Comparison of ENCODE assay signal across 8 cellular contexts in the genomic region with DNA sequence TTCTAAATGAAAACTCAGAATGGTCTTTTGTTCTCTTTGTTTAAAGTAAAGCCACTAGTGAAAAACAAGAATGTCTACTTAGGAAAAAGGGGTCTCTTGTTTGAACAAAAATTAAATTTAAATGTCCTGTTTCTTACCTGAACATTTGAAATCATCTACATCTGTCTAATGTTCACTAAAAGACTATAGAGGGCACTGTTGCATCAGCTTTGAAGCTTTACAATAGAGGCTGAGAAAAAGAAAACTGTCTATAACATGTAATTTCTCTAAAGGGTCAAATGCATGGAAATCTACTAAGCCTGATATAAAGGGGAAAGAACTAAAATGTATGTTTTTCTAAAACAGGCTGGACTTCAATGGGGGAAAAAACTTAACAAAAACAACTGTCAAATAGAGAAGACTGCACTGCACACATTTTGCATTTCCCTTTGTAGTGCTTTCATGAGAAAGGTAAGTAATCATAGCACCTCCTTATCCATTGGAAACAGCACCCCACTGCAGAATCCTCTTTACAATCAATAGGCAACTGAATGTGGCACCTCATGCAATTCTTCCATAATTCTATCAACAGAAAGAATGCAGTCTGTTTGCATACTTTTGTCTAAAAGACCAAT. TPM values are rescaled to one million over a fixed set of nuclear protein-coding genes. Genes with fewer than 3 reads are reported as not detected.
DNase-seq lines count a peak whose midpoint lies in the region; ATAC-seq, FAIRE-seq and TF ChIP-seq lines count a peak whose summit lies in the region.

No MANE protein-coding gene starts in this region.

- POLR2A ChIA-PET in PC-9 (lab: Charles Lee; ENCODE audit: unreplicated experiment) = no interaction called here

- no peaks in the 10 kb centered on the region for H3K36me3 ChIP-seq in PC-9 (ENCODE audit: low read depth)
- H3K36me3 ChIP-seq in neural cell (ENCODE audit: insufficient read depth, low read length) = no peaks in the 10 kb centered on the region

- CTCF ChIA-PET in PC-9 (lab: Charles Lee) = interaction anchor here (1.0 to 1.2 kb wide), 2 partner anchors 230 to 232 kb away, joined by 3 to 8 read pairs; no protein-coding TSS in a partner anchor

- TF ChIP-seq RAD21 in neural cell (conservative IDR thresholded peaks at IDR 0.05) = peak; percentile 94

- no peak overlapping the region for H3K27ac ChIP-seq in C4-2B
- H3K27ac ChIP-seq in PC-9 = no peak overlapping the region
- peak overlapping the region; percentile 14 for H3K27ac ChIP-seq in neural cell (ENCODE audit: low read length)

- H3K4me1 ChIP-seq in PC-9 (replicated peaks; ENCODE audit: insufficient read depth) = no peaks in the 10 kb centered on the region

- H3K27me3 ChIP-seq in PC-9 (ENCODE audit: insufficient read depth, low read depth) = no peaks in the 10 kb centered on the region
- no peaks in the 10 kb centered on the region for H3K27me3 ChIP-seq in neural cell (ENCODE audit: insufficient read depth, low read depth, low read length)

- H3K79me2 ChIP-seq in PC-9 (ENCODE audit: low read depth) = no peaks in the 10 kb centered on the region
- peaks cover 6% of the 10 kb centered on the region for H3K79me2 ChIP-seq in neural cell (replicated peaks; ENCODE audit: insufficient read depth, low read length)

- no peaks in the 10 kb centered on the region for H3F3A ChIP-seq in PC-9 (ENCODE audit: insufficient read depth, low read depth)
- H3F3A ChIP-seq in neural cell (ENCODE audit: insufficient read depth, low read length, poor library complexity, severe bottlenecking) = no peaks in the 10 kb centered on the region

- TF ChIP-seq CTCF in C4-2B (conservative IDR thresholded peaks at IDR 0.05) (peak; percentile 75), PC-9 (conservative IDR thresholded peaks at IDR 0.05) (peak; percentile 70), epithelial cell of proximal tubule (conservative IDR thresholded peaks at IDR 0.05; ENCODE audit: low read depth, low read length) (peak; percentile 71), neural cell (IDR thresholded peaks at IDR 0.05; ENCODE audit: poor library complexity, severe bottlenecking) (peak; percentile 88)

- H3K4me2 ChIP-seq in PC-9 = no peak overlapping the region
- no peak overlapping the region for H3K4me2 ChIP-seq in neural cell (ENCODE audit: low read length)

- DNase-seq in HTR-8/SVneo (ENCODE audit: insufficient read length, low spot score) = peak; percentile 7
- DNase-seq in PC-9 = no peak
- DNase-seq in epithelial cell of proximal tubule (ENCODE audit: low read depth) = no peak
- no peak for DNase-seq in AG08396 (ENCODE audit: low spot score)
- no peak for DNase-seq in activated naive CD4-positive, alpha-beta T cell (lab: John Stamatoyannopoulos, UW)

- BruUV-seq in PC-9 (replicated peaks; lab: Mats Ljungman, UMichigan) = no TSS peak

- H4K20me1 ChIP-seq in PC-9 (ENCODE audit: insufficient read depth) = no peaks in the 10 kb centered on the region
- H4K20me1 ChIP-seq in neural cell (ENCODE audit: insufficient read depth) = no peaks in the 10 kb centered on the region

- H2AFZ ChIP-seq in PC-9 (no peak overlapping the region), neural cell (ENCODE audit: low read depth, low read length) (no peak overlapping the region)

- ATAC-seq in GM18907 (IDR thresholded peaks at IDR 0.05; ENCODE audit: unreplicated experiment) = peak; percentile 74

- TF ChIP-seq EP300 in neural cell (conservative IDR thresholded peaks at IDR 0.05; ENCODE audit: poor library complexity, severe bottlenecking) = no peak

- no peak for FAIRE-seq in HTR-8/SVneo (lab: Jason Lieb, UNC)

- no peak overlapping the region for H3K4me3 ChIP-seq in PC-9
- H3K4me3 ChIP-seq in epithelial cell of proximal tubule (ENCODE audit: low read depth, low read length) = no peak overlapping the region
- no peak overlapping the region for H3K4me3 ChIP-seq in neural cell (ENCODE audit: low read length)

- H3K9ac ChIP-seq in neural cell (ENCODE audit: low read length) = no peak overlapping the region

- H3K9me3 ChIP-seq in PC-9 (ENCODE audit: insufficient read depth, low read depth) (no peaks in the 10 kb centered on the region), neural cell (ENCODE audit: low read length) (no peaks in the 10 kb centered on the region)

- H3K9me2 ChIP-seq in PC-9 (ENCODE audit: insufficient read depth) (no peaks in the 10 kb centered on the region), neural cell (ENCODE audit: insufficient read depth, low read length) (no peaks in the 10 kb centered on the region)

- intact Hi-C loops in PC-9 (cut with micrococcal nuclease; ENCODE audit: unreplicated experiment) = loop anchor here (5.0 to 10.0 kb wide), 2 partner anchors 985 to 1613 kb away; no protein-coding TSS in a partner anchor

TF ChIP-seq in neural cell, 6 proteins besides CTCF, POLR2A, EP300 and RAD21:
- TF ChIP-seq SMC3 (conservative IDR thresholded peaks at IDR 0.05; ENCODE audit: poor library complexity) (peak; percentile 82), TAF1 (IDR thresholded peaks at IDR 0.05; ENCODE audit: low read depth) (no peak), POLR2AphosphoS5 (IDR thresholded peaks at IDR 0.05) (no peak), EZH2 (IDR thresholded peaks at IDR 0.05; ENCODE audit: borderline replicate concordance, insufficient read depth, low read length, poor library complexity, severe bottlenecking) (no peak), MXI1 (conservative IDR thresholded peaks at IDR 0.05; ENCODE audit: poor library complexity, severe bottlenecking) (no peak)
- TF ChIP-seq, protein P1, sequence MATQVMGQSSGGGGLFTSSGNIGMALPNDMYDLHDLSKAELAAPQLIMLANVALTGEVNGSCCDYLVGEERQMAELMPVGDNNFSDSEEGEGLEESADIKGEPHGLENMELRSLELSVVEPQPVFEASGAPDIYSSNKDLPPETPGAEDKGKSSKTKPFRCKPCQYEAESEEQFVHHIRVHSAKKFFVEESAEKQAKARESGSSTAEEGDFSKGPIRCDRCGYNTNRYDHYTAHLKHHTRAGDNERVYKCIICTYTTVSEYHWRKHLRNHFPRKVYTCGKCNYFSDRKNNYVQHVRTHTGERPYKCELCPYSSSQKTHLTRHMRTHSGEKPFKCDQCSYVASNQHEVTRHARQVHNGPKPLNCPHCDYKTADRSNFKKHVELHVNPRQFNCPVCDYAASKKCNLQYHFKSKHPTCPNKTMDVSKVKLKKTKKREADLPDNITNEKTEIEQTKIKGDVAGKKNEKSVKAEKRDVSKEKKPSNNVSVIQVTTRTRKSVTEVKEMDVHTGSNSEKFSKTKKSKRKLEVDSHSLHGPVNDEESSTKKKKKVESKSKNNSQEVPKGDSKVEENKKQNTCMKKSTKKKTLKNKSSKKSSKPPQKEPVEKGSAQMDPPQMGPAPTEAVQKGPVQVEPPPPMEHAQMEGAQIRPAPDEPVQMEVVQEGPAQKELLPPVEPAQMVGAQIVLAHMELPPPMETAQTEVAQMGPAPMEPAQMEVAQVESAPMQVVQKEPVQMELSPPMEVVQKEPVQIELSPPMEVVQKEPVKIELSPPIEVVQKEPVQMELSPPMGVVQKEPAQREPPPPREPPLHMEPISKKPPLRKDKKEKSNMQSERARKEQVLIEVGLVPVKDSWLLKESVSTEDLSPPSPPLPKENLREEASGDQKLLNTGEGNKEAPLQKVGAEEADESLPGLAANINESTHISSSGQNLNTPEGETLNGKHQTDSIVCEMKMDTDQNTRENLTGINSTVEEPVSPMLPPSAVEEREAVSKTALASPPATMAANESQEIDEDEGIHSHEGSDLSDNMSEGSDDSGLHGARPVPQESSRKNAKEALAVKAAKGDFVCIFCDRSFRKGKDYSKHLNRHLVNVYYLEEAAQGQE (IDR thresholded peaks at IDR 0.05; ENCODE audit: borderline replicate concordance) = no peak

RNA-seq across cellular contexts. Expression of a gene that starts 26.3 kb away (rescaled TPM):
- 14.8 and 19.2 TPM in 2 replicates for total RNA-seq in PC-9 (2021)
- total RNA-seq in epithelial cell of proximal tubule = 10.0 and 19.6 TPM in 2 replicates
- polyA plus RNA-seq in neural cell = 3.0 and 6.9 TPM in 2 replicates
- 17.9 and 26.8 TPM in 2 replicates for polyA minus RNA-seq in neural cell
